Comparison of ENCODE assay signal across 35 cellular contexts in the genomic region with DNA sequence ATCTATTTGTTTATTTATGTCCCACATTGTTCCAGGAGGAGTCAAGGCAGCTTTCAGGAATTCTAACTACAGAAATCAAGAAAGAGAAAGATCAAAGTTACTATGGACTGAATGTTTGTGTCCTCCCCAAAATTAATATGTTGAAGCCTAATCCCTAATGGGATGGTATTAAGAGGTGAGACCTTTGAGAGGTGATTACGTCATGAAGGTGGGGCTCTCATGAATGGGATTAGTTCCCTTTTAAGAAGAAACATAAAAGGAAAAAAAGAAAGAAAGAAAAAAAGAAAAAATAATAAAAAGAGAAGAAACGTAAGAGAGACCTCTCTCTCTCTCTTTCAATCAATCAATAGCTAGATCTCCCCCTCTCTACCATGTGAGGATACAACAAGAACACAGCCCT. TPM values are rescaled to one million over a fixed set of nuclear protein-coding genes. Genes with fewer than 3 reads are reported as not detected.
DNase-seq lines count a peak whose midpoint lies in the region; ATAC-seq, FAIRE-seq and TF ChIP-seq lines count a peak whose summit lies in the region.
"Had no signal": no experiment of that assay in that cellular context is flagged by ENCODE, and none has a peak within 500 bp of the region (broad histone marks: within the 10 kb centered on the region; RNA-seq: fewer than 3 reads in every experiment).

No MANE protein-coding gene starts in this region.

- H2AFZ ChIP-seq in HepG2 (ENCODE audit: low read length) (no peak overlapping the region), Karpas-422 (ENCODE audit: low read length) (no peak overlapping the region), MM.1S (ENCODE audit: low read length) (no peak overlapping the region)

- H3K4me3 ChIP-seq in HepG2 (replicated peaks in 1 of 3; ENCODE audit: insufficient read depth in 1 of 3, low read depth in 2 of 3, low read length in 3 of 3) (no peak overlapping the region), right lobe of liver (no peak overlapping the region), Karpas-422 (ENCODE audit: low read length) (no peak overlapping the region), MM.1S (ENCODE audit: low read length) (no peak overlapping the region)
- H3K4me3 ChIP-seq: A549; BLaER1; BLaER1 treated with 17β-estradiol and CSF1 and Interleukin-3, amounts not matched to agents 10 nM and 100 nM had no signal

- H3K79me2 ChIP-seq in HepG2 (ENCODE audit: insufficient read depth, low read length) = no peaks in the 10 kb centered on the region
- H3K79me2 ChIP-seq in Karpas-422 (ENCODE audit: low read length) = no peaks in the 10 kb centered on the region
- no peaks in the 10 kb centered on the region for H3K79me2 ChIP-seq in MM.1S (ENCODE audit: low read length)

- POLR2A ChIA-PET in activated CD8-positive, alpha-beta T cell treated with anti-CD3 and anti-CD28 coated beads, Interleukin-2, amount 10 ng/mL, durations not matched to agents 7 days and 5 days (lab: Charles Lee) = no interaction called here
- POLR2A ChIA-PET in activated CD8-positive, alpha-beta T cell treated with anti-CD3 and anti-CD28 coated beads for 36 hours (lab: Charles Lee) = no interaction called here
- POLR2A ChIA-PET in HepG2 (lab: Yijun Ruan, JAX) = interaction anchor here (1.8 kb wide), 1 partner anchor 22 kb away, joined by 4 read pairs; no protein-coding TSS in a partner anchor

- H3K4me1 Mint-ChIP-seq in activated CD8-positive, alpha-beta T cell treated with anti-CD3 and anti-CD28 coated beads, Interleukin-2, amount 10 ng/mL, durations not matched to agents 7 days and 5 days (ENCODE audit: low read depth) = peaks cover 33% of the 10 kb centered on the region
- H3K4me1 Mint-ChIP-seq in activated CD8-positive, alpha-beta T cell treated with anti-CD3 and anti-CD28 coated beads for 36 hours (ENCODE audit: low read depth) = peaks cover 11% of the 10 kb centered on the region

- WGBS in HepG2 (ENCODE audit: low lambda C conversion rate) = 10% methylated on average over 2 of the region's 2 CpGs
- 80% methylated on average over 2 of the region's 2 CpGs for WGBS in right lobe of liver (ENCODE audit: insufficient coverage, low coverage, low lambda C conversion rate, missing lambda C conversion rate)

- CTCF ChIA-PET in activated CD8-positive, alpha-beta T cell treated with anti-CD3 and anti-CD28 coated beads, Interleukin-2, amount 10 ng/mL, durations not matched to agents 7 days and 5 days (lab: Charles Lee) = interaction anchor here (0.6 to 3.8 kb wide), 4 partner anchors 11 to 48 kb away, joined by 3 to 18 read pairs (median 4); no protein-coding TSS in a partner anchor
- CTCF ChIA-PET in activated CD8-positive, alpha-beta T cell treated with anti-CD3 and anti-CD28 coated beads for 36 hours (lab: Charles Lee) = interaction anchor here (1.3 to 17.4 kb wide), 2 partner anchors 16 to 112 kb away, joined by 4 to 304 read pairs; no protein-coding TSS in a partner anchor
- CTCF ChIA-PET in HepG2 (lab: Yijun Ruan, JAX; ENCODE audit: low intra/inter-chr PET ratio, low total read pairs) = no interaction called here

- no peak for TF ChIP-seq RAD21 in HepG2 (CRISPR knock-in tag; IDR thresholded peaks at IDR 0.05)

- H4K20me1 ChIP-seq in HepG2 (ENCODE audit: insufficient read depth, low read length) (no peaks in the 10 kb centered on the region), Karpas-422 (ENCODE audit: insufficient read depth, low read depth, low read length) (no peaks in the 10 kb centered on the region), MM.1S (ENCODE audit: insufficient read depth, low read length) (no peaks in the 10 kb centered on the region)
- H4K20me1 ChIP-seq: BLaER1; BLaER1 treated with 17β-estradiol and CSF1 and Interleukin-3, amounts not matched to agents 10 nM and 100 nM had no signal

- intact Hi-C loops in activated CD8-positive, alpha-beta T cell treated with anti-CD3 and anti-CD28 coated beads for 36 hours (cut with micrococcal nuclease) = no loop called here
- intact Hi-C loops in HepG2 (cut with micrococcal nuclease; ENCODE audit: unreplicated experiment) = no loop called here
- intact Hi-C loops in right lobe of liver (cut with DNase I) = no loop called here

- TF ChIP-seq POLR2A in HepG2 (IDR thresholded peaks at IDR 0.05; ENCODE audit: insufficient read depth in 1 of 2, low read depth in 2 of 2, low read length in 2 of 2) (no peak), right lobe of liver (IDR thresholded peaks at IDR 0.05) (no peak)

- H3K9me3 Mint-ChIP-seq in activated CD8-positive, alpha-beta T cell treated with anti-CD3 and anti-CD28 coated beads, Interleukin-2, amount 10 ng/mL, durations not matched to agents 7 days and 5 days (ENCODE audit: insufficient read depth) = no peaks in the 10 kb centered on the region
- H3K9me3 Mint-ChIP-seq in activated CD8-positive, alpha-beta T cell treated with anti-CD3 and anti-CD28 coated beads for 36 hours = no peaks in the 10 kb centered on the region
- H3K9me3 Mint-ChIP-seq: CD4-positive, alpha-beta T cell; CD8-positive, alpha-beta T cell had no signal

- ATAC-seq in activated CD8-positive, alpha-beta T cell treated with anti-CD3 and anti-CD28 coated beads, Interleukin-2, amount 10 ng/mL, durations not matched to agents 7 days and 5 days = no peak
- ATAC-seq in activated CD8-positive, alpha-beta T cell treated with anti-CD3 and anti-CD28 coated beads for 36 hours = no peak
- no peak for ATAC-seq in HepG2
- ATAC-seq in right lobe of liver = no peak
- ATAC-seq: A549; CD8-positive, alpha-beta T cell had no signal

- BruUV-seq in HepG2 (replicated peaks; lab: Mats Ljungman, UMichigan) = no TSS peak

- in situ Hi-C loops in HepG2 (cut with HindIII; ENCODE audit: extremely low pct_ligation_motif_present, low pct_unique_long_range_greater_than_20kb) = no loop called here

- H3K9me3 ChIP-seq in HepG2 (ENCODE audit: low read length) (no peaks in the 10 kb centered on the region), right lobe of liver (no peaks in the 10 kb centered on the region), Karpas-422 (ENCODE audit: low read length) (peaks cover 4% of the 10 kb centered on the region; the same call in 1 of the 2 replicates), MM.1S (replicated peaks; ENCODE audit: insufficient read depth, low read length) (no peaks in the 10 kb centered on the region)
- H3K9me3 ChIP-seq: BE2C, Caco-2 had no signal

- H3K9ac ChIP-seq in HepG2 (ENCODE audit: insufficient read depth, low read depth, low read length) = no peak overlapping the region
- no peak overlapping the region for H3K9ac ChIP-seq in Karpas-422 (ENCODE audit: low read length)
- no peak overlapping the region for H3K9ac ChIP-seq in MM.1S (ENCODE audit: low read length)
- H3K9ac ChIP-seq: BLaER1; BLaER1 treated with 17β-estradiol and CSF1 and Interleukin-3, amounts not matched to agents 10 nM and 100 nM had no signal

- no peak overlapping the region for H3K27ac Mint-ChIP-seq in activated CD8-positive, alpha-beta T cell treated with anti-CD3 and anti-CD28 coated beads, Interleukin-2, amount 10 ng/mL, durations not matched to agents 7 days and 5 days
- H3K27ac Mint-ChIP-seq in activated CD8-positive, alpha-beta T cell treated with anti-CD3 and anti-CD28 coated beads for 36 hours = no peak overlapping the region
- H3K27ac Mint-ChIP-seq: B cell; CD4-positive, alpha-beta memory T cell; CD4-positive, alpha-beta T cell; CD4-positive, CD25-positive, alpha-beta regulatory T cell; CD8-positive, alpha-beta T cell had no signal

- H3K4me1 ChIP-seq in HepG2 (ENCODE audit: insufficient read depth, low read length) = no peaks in the 10 kb centered on the region
- H3K4me1 ChIP-seq in right lobe of liver = no peaks in the 10 kb centered on the region
- peaks cover 60% of the 10 kb centered on the region for H3K4me1 ChIP-seq in Karpas-422 (ENCODE audit: low read length)
- peaks cover 48% of the 10 kb centered on the region for H3K4me1 ChIP-seq in MM.1S (ENCODE audit: low read length)
- H3K4me1 ChIP-seq: A549, BE2C, Caco-2 had no signal

- DNase-seq in activated CD8-positive, alpha-beta T cell treated with anti-CD3 and anti-CD28 coated beads, Interleukin-2, amount 10 ng/mL, durations not matched to agents 7 days and 5 days = peak; percentile 4
- no peak for DNase-seq in activated CD8-positive, alpha-beta T cell treated with anti-CD3 and anti-CD28 coated beads for 36 hours
- no peak for DNase-seq in HepG2 (ENCODE audit: low spot score)
- DNase-seq in right lobe of liver = no peak
- no peak for DNase-seq in Karpas-422
- no peak for DNase-seq in MM.1S
- DNase-seq: 8988T; ACHN; AML-193; BE2C; C1 segment of cervical spinal cord; Caco-2; Calu3; CD4-positive, alpha-beta memory T cell; CD4-positive, alpha-beta T cell; CD4-positive, CD25-positive, alpha-beta regulatory T cell; CD8-positive, alpha-beta memory T cell; CD8-positive, alpha-beta T cell; COR-L47; DMS 273 treated with DMSO at 0.1 percent for 48 hours; DMS153; DMS53; DMS79; DMS79 treated with DMSO at 0.1 percent for 48 hours; DND-41; EL had no signal

- TF ChIP-seq EP300 in HepG2 (IDR thresholded peaks at IDR 0.05; ENCODE audit: low read depth in 2 of 2, low read length in 2 of 2) = no peak
- no peak for TF ChIP-seq EP300 in HepG2 (CRISPR knock-in tag; IDR thresholded peaks at IDR 0.05; ENCODE audit: borderline replicate concordance)

- no peak for FAIRE-seq in HepG2 (lab: Jason Lieb, UNC)
- FAIRE-seq: A204.1, A549, D721Med had no signal

- peaks cover 6% of the 10 kb centered on the region for H3K36me3 Mint-ChIP-seq in activated CD8-positive, alpha-beta T cell treated with anti-CD3 and anti-CD28 coated beads, Interleukin-2, amount 10 ng/mL, durations not matched to agents 7 days and 5 days (ENCODE audit: low read depth)
- H3K36me3 Mint-ChIP-seq in activated CD8-positive, alpha-beta T cell treated with anti-CD3 and anti-CD28 coated beads for 36 hours (ENCODE audit: low read depth) = no peaks in the 10 kb centered on the region
- H3K36me3 Mint-ChIP-seq: CD14-positive monocyte; CD4-positive, CD25-positive, alpha-beta regulatory T cell; CD8-positive, alpha-beta T cell had no signal

- peaks cover 2% of the 10 kb centered on the region for H3K27me3 Mint-ChIP-seq in activated CD8-positive, alpha-beta T cell treated with anti-CD3 and anti-CD28 coated beads, Interleukin-2, amount 10 ng/mL, durations not matched to agents 7 days and 5 days (ENCODE audit: low read depth)
- no peaks in the 10 kb centered on the region for H3K27me3 Mint-ChIP-seq in activated CD8-positive, alpha-beta T cell treated with anti-CD3 and anti-CD28 coated beads for 36 hours
- H3K27me3 Mint-ChIP-seq: B cell; CD4-positive, alpha-beta T cell had no signal

- no peak overlapping the region for H3K4me3 Mint-ChIP-seq in activated CD8-positive, alpha-beta T cell treated with anti-CD3 and anti-CD28 coated beads, Interleukin-2, amount 10 ng/mL, durations not matched to agents 7 days and 5 days
- no peak overlapping the region for H3K4me3 Mint-ChIP-seq in activated CD8-positive, alpha-beta T cell treated with anti-CD3 and anti-CD28 coated beads for 36 hours
- H3K4me3 Mint-ChIP-seq: B cell; CD14-positive monocyte; CD4-positive, alpha-beta memory T cell; CD4-positive, alpha-beta T cell; CD4-positive, CD25-positive, alpha-beta regulatory T cell; CD8-positive, alpha-beta memory T cell; CD8-positive, alpha-beta T cell had no signal

- peaks cover 30% of the 10 kb centered on the region for H3F3A ChIP-seq in MM.1S (ENCODE audit: insufficient read depth, low read length)

- TF ChIP-seq CTCF in activated CD8-positive, alpha-beta T cell treated with anti-CD3 and anti-CD28 coated beads for 36 hours (IDR thresholded peaks at IDR 0.05) = no peak
- no peak for TF ChIP-seq CTCF in HepG2 (CRISPR knock-in tag; IDR thresholded peaks at IDR 0.05)
- no peak for TF ChIP-seq CTCF in right lobe of liver (IDR thresholded peaks at IDR 0.05)
- TF ChIP-seq CTCF in MM.1S (IDR thresholded peaks at IDR 0.05; ENCODE audit: low read length) = no peak

- H3K9me2 ChIP-seq in Karpas-422 (replicated peaks; ENCODE audit: insufficient read depth, low read length) (no peaks in the 10 kb centered on the region), MM.1S (replicated peaks; ENCODE audit: insufficient read depth, low read length) (no peaks in the 10 kb centered on the region)

- H3K36me3 ChIP-seq in HepG2 (replicated peaks in 1 of 2; ENCODE audit: control insufficient read depth in 1 of 2, insufficient read depth in 2 of 2, low read length in 2 of 2) (no peaks in the 10 kb centered on the region), right lobe of liver (no peaks in the 10 kb centered on the region), Karpas-422 (ENCODE audit: insufficient read depth, low read length) (peaks cover 2% of the 10 kb centered on the region; the same call in 1 of the 2 replicates), MM.1S (replicated peaks; ENCODE audit: insufficient read depth, low read length) (no peaks in the 10 kb centered on the region)
- H3K36me3 ChIP-seq: BE2C; BLaER1; BLaER1 treated with 17β-estradiol and CSF1 and Interleukin-3, amounts not matched to agents 10 nM and 100 nM had no signal

- H3K4me2 ChIP-seq in HepG2 (ENCODE audit: low read depth, low read length) = no peak overlapping the region
- H3K4me2 ChIP-seq in Karpas-422 (ENCODE audit: low read depth, low read length, poor library complexity, severe bottlenecking) = no peak overlapping the region
- H3K4me2 ChIP-seq in MM.1S (ENCODE audit: low read depth, low read length) = no peak overlapping the region
- H3K4me2 ChIP-seq: A549, BLaER1 had no signal

- H3K27me3 ChIP-seq in HepG2 (ENCODE audit: control insufficient read depth in 1 of 2, insufficient read depth in 2 of 2, low read length in 2 of 2) = no peaks in the 10 kb centered on the region
- no peaks in the 10 kb centered on the region for H3K27me3 ChIP-seq in right lobe of liver
- H3K27me3 ChIP-seq in Karpas-422 (ENCODE audit: low read length) = no peaks in the 10 kb centered on the region
- no peaks in the 10 kb centered on the region for H3K27me3 ChIP-seq in MM.1S (replicated peaks; ENCODE audit: insufficient read depth, low read length)
- H3K27me3 ChIP-seq: BE2C; BLaER1; BLaER1 treated with 17β-estradiol and CSF1 and Interleukin-3, amounts not matched to agents 10 nM and 100 nM had no signal

- H3K27ac ChIP-seq in HepG2 (ENCODE audit: extremely low read length, insufficient read depth, low read length) (no peak overlapping the region), right lobe of liver (no peak overlapping the region), Karpas-422 (ENCODE audit: low read length) (peak overlapping the region; percentile 84), MM.1S (ENCODE audit: low read length) (no peak overlapping the region)
- H3K27ac ChIP-seq: 22Rv1; A549; BLaER1; BLaER1 treated with 17β-estradiol and CSF1 and Interleukin-3, amounts not matched to agents 10 nM and 100 nM; C4-2B had no signal

RNA-seq across cellular contexts. Expression of a gene that starts 44.7 kb away (rescaled TPM):
- total RNA-seq in activated CD8-positive, alpha-beta T cell treated with anti-CD3 and anti-CD28 coated beads, Interleukin-2, amount 10 ng/mL, durations not matched to agents 7 days and 5 days = 10 to 100 TPM; 89.1 to 91.5 TPM
- total RNA-seq in activated CD8-positive, alpha-beta T cell treated with anti-CD3 and anti-CD28 coated beads for 36 hours = 10 to 100 TPM; 81.0 to 81.1 TPM
- total RNA-seq in HepG2 (2016; rRNA removed; fragmentation: Illumina TruSeq; extraction: Trizol) = 19.4 and 75.3 TPM in 2 replicates
- total RNA-seq in HepG2 (2016; cell fraction: cytosol; rRNA removed; fragmentation: Illumina TruSeq; extraction: Trizol; ENCODE audit: low read depth) = 17.3 and 19.8 TPM in 2 replicates
- total RNA-seq in HepG2 (2016; cell fraction: insoluble cytoplasmic fraction; rRNA removed; fragmentation: Illumina TruSeq; extraction: Trizol) = 17.0 and 75.6 TPM in 2 replicates
- total RNA-seq in HepG2 (2016; cell fraction: membrane; rRNA removed; fragmentation: Illumina TruSeq; extraction: Trizol) = 20.3 and 21.0 TPM in 2 replicates
- 45.7 and 48.4 TPM in 2 replicates for total RNA-seq in HepG2 (2016; cell fraction: nucleus; rRNA removed; fragmentation: Illumina TruSeq; extraction: Trizol)
- 9.9 and 10.2 TPM in 2 replicates for polyA plus RNA-seq in HepG2 (2011; rRNA removed)
- 5.5 and 9.3 TPM in 2 replicates for polyA plus RNA-seq in HepG2 (2011; cell fraction: cytosol; rRNA removed)
- 10.9 and 11.3 TPM in 2 replicates for polyA plus RNA-seq in HepG2 (2011; cell fraction: nucleus; rRNA removed)
- 51.4 and 67.5 TPM in 2 replicates for polyA plus RNA-seq in HepG2 (2012)
- polyA plus RNA-seq in HepG2 (2016; cell fraction: cytosol; fragmentation: Illumina TruSeq; extraction: Trizol; ENCODE audit: low read depth) = 2.6 and 3.5 TPM in 2 replicates
- polyA plus RNA-seq in HepG2 (2016; cell fraction: insoluble cytoplasmic fraction; fragmentation: Illumina TruSeq; extraction: Trizol; ENCODE audit: low read depth) = 131 and 136 TPM in 2 replicates
- 9.6 and 10.8 TPM in 2 replicates for polyA plus RNA-seq in HepG2 (2016; cell fraction: membrane; fragmentation: Illumina TruSeq; extraction: Trizol; ENCODE audit: low read depth)
- polyA plus RNA-seq in HepG2 (2016; cell fraction: nucleus; fragmentation: Illumina TruSeq; extraction: Trizol; ENCODE audit: insufficient read depth, low read depth) = 89.8 and 94.4 TPM in 2 replicates
- polyA minus RNA-seq in HepG2 (2011; rRNA and poly(A)+ RNA removed; ENCODE audit: low replicate concordance) = 7.0 and 9.4 TPM in 2 replicates
- 25.1 and 28.4 TPM in 2 replicates for polyA minus RNA-seq in HepG2 (2011; cell fraction: cytosol; rRNA and poly(A)+ RNA removed)
- polyA minus RNA-seq in HepG2 (2011; cell fraction: nucleus; rRNA and poly(A)+ RNA removed) = 21.5 and 22.1 TPM in 2 replicates
- 10 to 100 TPM; 17.3 to 29.7 (median 25.5) TPM for total RNA-seq in right lobe of liver
- 89.5 and 101 TPM in 2 replicates for total RNA-seq in Karpas-422 (2014; rRNA removed; shearing (Covaris generic); ENCODE audit: low replicate concordance)
